ENCODE assay signal across 1 cellular context in genomic region chr16:3857189-3858013, GRCh38.
TF ChIP-seq lines count a peak whose summit lies in the region.

No MANE protein-coding gene starts in this region.

TF ChIP-seq in GM12878, 131 proteins besides CTCF, POLR2A, EP300 and RAD21 (continued from another document):
- TF ChIP-seq ZBTB11 (CRISPR knock-in tag; IDR thresholded peaks at IDR 0.05) (no peak), ATF3 (IDR thresholded peaks at IDR 0.05; ENCODE audit: borderline replicate concordance, extremely low read depth, low read depth, low read length) (no peak), RUNX3 (IDR thresholded peaks at IDR 0.05; ENCODE audit: low read length) (peak; percentile 81), E4F1 (IDR thresholded peaks at IDR 0.05; ENCODE audit: borderline replicate concordance, partially characterized antibody) (no peak), ZZZ3 (IDR thresholded peaks at IDR 0.05; ENCODE audit: control insufficient read depth, insufficient read length, low read depth) (no peak), KLF5 (IDR thresholded peaks at IDR 0.05; ENCODE audit: partially characterized antibody) (no peak), EGR1 (IDR thresholded peaks at IDR 0.05; ENCODE audit: borderline replicate concordance in 1 of 2, low read depth in 2 of 2, low read length in 2 of 2) (no peak), IKZF1 (conservative IDR thresholded peaks at IDR 0.05) (peak; percentile 27; the same call in 1 of the 2 replicates), POU2F2 (IDR thresholded peaks at IDR 0.05; ENCODE audit: borderline replicate concordance, low read depth, low read length) (0 out of 3 replicates have a peak, but pooled peaks have one; percentile 42), TAF1 (IDR thresholded peaks at IDR 0.05; ENCODE audit: borderline replicate concordance, low read depth, low read length) (no peak), SKIL (IDR thresholded peaks at IDR 0.05; ENCODE audit: low read depth, poor library complexity, severe bottlenecking) (peak; percentile 42), ZBED1 (IDR thresholded peaks at IDR 0.05; ENCODE audit: borderline replicate concordance) (no peak), IKZF2 (IDR thresholded peaks at IDR 0.05) (peak; percentile 17 to 30; a peak in 2 of 4 replicates), SMC3 (IDR thresholded peaks at IDR 0.05; ENCODE audit: borderline replicate concordance, low read length) (no peak), MTA2 (IDR thresholded peaks at IDR 0.05; ENCODE audit: low read depth) (peak; percentile 68; the same call in 1 of the 2 replicates), IRF4 (IDR thresholded peaks at IDR 0.05; ENCODE audit: low read depth, low read length) (no peak), STAT1 (conservative IDR thresholded peaks at IDR 0.05) (no peak), TCF7 (IDR thresholded peaks at IDR 0.05; ENCODE audit: borderline replicate concordance) (no peak), ZNF384 (IDR thresholded peaks at IDR 0.05; ENCODE audit: borderline replicate concordance, low read depth, low read length) (no peak), REST (IDR thresholded peaks at IDR 0.05; ENCODE audit: low read depth, low read length) (no peak), ZNF592 (IDR thresholded peaks at IDR 0.05) (no peak), GATAD2B (conservative IDR thresholded peaks at IDR 0.05; ENCODE audit: low read depth) (0 out of 2 replicates have a peak, but pooled peaks have one; percentile 18), SIN3A (IDR thresholded peaks at IDR 0.05; ENCODE audit: low read depth, low read length) (no peak), RELA (IDR thresholded peaks at IDR 0.05; ENCODE audit: borderline replicate concordance, partially characterized antibody) (no peak), ATF2 (IDR thresholded peaks at IDR 0.05; ENCODE audit: low read length) (0 out of 2 replicates have a peak, but pooled peaks have one; percentile 40), CREM (IDR thresholded peaks at IDR 0.05; ENCODE audit: low read depth) (no peak), IRF5 (IDR thresholded peaks at IDR 0.05; ENCODE audit: borderline replicate concordance) (no peak), BCL11A (IDR thresholded peaks at IDR 0.05; ENCODE audit: low read depth, low read length) (0 out of 2 replicates have a peak, but pooled peaks have one; percentile 40), RFX5 (IDR thresholded peaks at IDR 0.05; ENCODE audit: low read depth, low read length) (no peak), BCLAF1 (IDR thresholded peaks at IDR 0.05) (no peak), FOXM1 (IDR thresholded peaks at IDR 0.05; ENCODE audit: low read depth, low read length) (0 out of 2 replicates have a peak, but pooled peaks have one; percentile 41), DPF2 (IDR thresholded peaks at IDR 0.05) (0 out of 2 replicates have a peak, but pooled peaks have one; percentile 13), SUPT20H (IDR thresholded peaks at IDR 0.05; ENCODE audit: borderline replicate concordance, control insufficient read depth, low read depth, low read length) (no peak)
